In the genomic region with DNA sequence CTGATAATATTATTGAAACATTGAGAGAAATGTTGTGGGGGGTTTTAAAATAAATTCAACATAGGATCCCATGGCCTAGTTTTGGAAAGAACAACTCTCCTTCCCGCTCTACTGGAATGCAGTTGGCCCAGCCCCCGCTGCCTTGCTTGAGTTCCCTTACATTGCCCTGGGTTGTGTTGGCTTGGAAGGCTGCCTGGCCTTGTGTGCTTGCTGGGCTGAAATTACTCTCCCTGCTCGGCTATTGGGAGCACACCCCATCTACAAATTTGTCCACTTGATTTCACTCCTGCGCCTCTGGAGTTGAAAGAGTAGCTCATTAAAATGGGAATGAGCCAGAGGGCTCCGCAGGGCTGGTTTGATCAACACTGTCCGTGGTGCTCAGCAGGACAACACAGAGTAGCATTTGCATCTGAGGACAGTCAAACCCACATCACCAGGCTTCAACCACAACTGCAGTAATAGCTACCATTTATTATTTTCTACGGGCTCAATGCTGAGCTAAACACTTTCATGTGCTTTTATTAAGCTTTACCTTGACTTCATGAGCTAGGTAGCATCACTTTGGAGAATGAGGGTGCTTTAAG, we compare ENCODE assay signal across 19 cellular contexts. TPM values are rescaled to one million over a fixed set of nuclear protein-coding genes. Genes with fewer than 3 reads are reported as not detected.
DNase-seq lines count a peak whose midpoint lies in the region; ATAC-seq, FAIRE-seq and TF ChIP-seq lines count a peak whose summit lies in the region.
"Had no signal": no experiment of that assay in that cellular context is flagged by ENCODE, and none has a peak within 500 bp of the region (broad histone marks: within the 10 kb centered on the region; RNA-seq: fewer than 3 reads in every experiment).

No MANE protein-coding gene starts in this region.

- H3K4me3 Mint-ChIP-seq in effector memory CD8-positive, alpha-beta T cell = no peak overlapping the region
- H3K4me3 Mint-ChIP-seq: activated B cell treated with CpG ODN at 0.5 μM for 24 hours; memory B cell; natural killer cell treated with Interleukin-12 subunit alpha and Interleukin-12 subunit beta and Interleukin-15 and Interleukin-18, amount 100 ng/mL, for 72 hours; T-helper 1 cell treated with Interleukin-12 subunit alpha and Interleukin-12 subunit beta and Interleukin-4 antibody, amounts not matched to agents 30 μg/mL and 1 μg/mL, for 36 hours had no signal

- no peaks in the 10 kb centered on the region for H3K4me1 ChIP-seq in left ventricle myocardium inferior
- H3K4me1 ChIP-seq: esophagus squamous epithelium, right lobe of liver had no signal

- H3K27ac ChIP-seq in caudate nucleus (ENCODE audit: low read depth, low read length) (peak overlapping the region; percentile 36), left ventricle myocardium inferior (replicated peaks) (no peak overlapping the region)
- H3K27ac ChIP-seq: esophagus squamous epithelium, right lobe of liver had no signal

- intact Hi-C loops in left ventricle myocardium inferior (cut with micrococcal nuclease) = no loop called here
- intact Hi-C loops in posterior vena cava (cut with DNase I) = no loop called here

- H3K27me3 Mint-ChIP-seq in effector memory CD8-positive, alpha-beta T cell = no peaks in the 10 kb centered on the region
- H3K27me3 Mint-ChIP-seq: memory B cell had no signal

- ATAC-seq in GM19455 (IDR thresholded peaks at IDR 0.05; ENCODE audit: unreplicated experiment) = no peak
- ATAC-seq in effector memory CD8-positive, alpha-beta T cell (replicated peaks) = no peak
- ATAC-seq: natural killer cell treated with Interleukin-12 subunit alpha and Interleukin-12 subunit beta and Interleukin-15 and Interleukin-18, amount 100 ng/mL, for 72 hours; right lobe of liver had no signal

- H3K36me3 ChIP-seq in left ventricle myocardium inferior (no peaks in the 10 kb centered on the region), MG63 (no peaks in the 10 kb centered on the region)
- H3K36me3 ChIP-seq: esophagus squamous epithelium, right lobe of liver had no signal

- H3K36me3 Mint-ChIP-seq in effector memory CD8-positive, alpha-beta T cell (ENCODE audit: insufficient read depth) = no peaks in the 10 kb centered on the region
- H3K36me3 Mint-ChIP-seq: memory B cell; natural killer cell treated with Interleukin-12 subunit alpha and Interleukin-12 subunit beta and Interleukin-15 and Interleukin-18, amount 100 ng/mL, for 72 hours had no signal

- FAIRE-seq in HTR-8/SVneo (lab: Jason Lieb, UNC) = peak; percentile 58
- FAIRE-seq: GM12891 had no signal

- H3K9me3 ChIP-seq in left ventricle myocardium inferior (replicated peaks) (peaks cover 11% of the 10 kb centered on the region), MG63 (no peaks in the 10 kb centered on the region)
- H3K9me3 ChIP-seq: esophagus squamous epithelium, right lobe of liver had no signal

- peaks cover 6 to 8% of the 10 kb centered on the region in 2 donors for H3K9me3 Mint-ChIP-seq in effector memory CD8-positive, alpha-beta T cell
- H3K9me3 Mint-ChIP-seq: memory B cell had no signal

- DNase-seq in HTR-8/SVneo (ENCODE audit: insufficient read length, low spot score) (no peak), caudate nucleus (lab: John Stamatoyannopoulos, UW) (peak in 22 of 61 donors; percentile 1 to 50 (median 16)), left ventricle myocardium inferior (peak; percentile 33), posterior vena cava (ENCODE audit: low spot score) (peak; percentile 74), HT-29 (ENCODE audit: low spot score) (no peak), MG63 (no peak)
- no peak for DNase-seq in effector memory CD8-positive, alpha-beta T cell
- DNase-seq: activated B cell treated with CpG ODN at 0.5 μM for 24 hours; dermis blood vessel endothelial cell; esophagus squamous epithelium; Kasumi-1; NCI-H1417 treated with DMSO at 0.1 percent for 48 hours; right lobe of liver; stimulated activated CD4-positive, alpha-beta T cell treated with anti-CD3 and anti-CD28 coated beads, Interleukin-2, amount 100 ng/mL, for 24 hours had no signal

- H3K4me3 ChIP-seq in left ventricle myocardium inferior = no peak overlapping the region
- no peak overlapping the region for H3K4me3 ChIP-seq in MG63
- H3K4me3 ChIP-seq: esophagus squamous epithelium, right lobe of liver had no signal

- H3K27me3 ChIP-seq in left ventricle myocardium inferior (ENCODE audit: low read depth) = no peaks in the 10 kb centered on the region
- no peaks in the 10 kb centered on the region for H3K27me3 ChIP-seq in MG63
- H3K27me3 ChIP-seq: esophagus squamous epithelium, right lobe of liver had no signal

- TF ChIP-seq CTCF in left ventricle myocardium inferior (IDR thresholded peaks at IDR 0.05; ENCODE audit: borderline replicate concordance) = no peak

- H3K4me1 Mint-ChIP-seq in effector memory CD8-positive, alpha-beta T cell (ENCODE audit: low read depth in 2 of 2) = no peaks in the 10 kb centered on the region
- H3K4me1 Mint-ChIP-seq: activated B cell treated with CpG ODN at 0.5 μM for 24 hours, memory B cell had no signal

- no peak overlapping the region for H3K27ac Mint-ChIP-seq in effector memory CD8-positive, alpha-beta T cell
- H3K27ac Mint-ChIP-seq: activated B cell treated with CpG ODN at 0.5 μM for 24 hours; memory B cell; natural killer cell treated with Interleukin-12 subunit alpha and Interleukin-12 subunit beta and Interleukin-15 and Interleukin-18, amount 100 ng/mL, for 72 hours; T-helper 1 cell treated with Interleukin-12 subunit alpha and Interleukin-12 subunit beta and Interleukin-4 antibody, amounts not matched to agents 30 μg/mL and 1 μg/mL, for 36 hours had no signal

RNA-seq across cellular contexts. Expression of gene DOK5, which starts 35.2 kb away (rescaled TPM):
- total RNA-seq in left ventricle myocardium inferior (14.3 TPM), posterior vena cava (1 to 10 TPM; 4.4 to 6.1 TPM)
- total RNA-seq in HT-29 (2014; rRNA removed; shearing (Covaris generic)) = not detected in 2 replicates
- 1.9 and 3.3 TPM in 2 replicates for total RNA-seq in MG63 (2014; rRNA removed; shearing (Covaris generic); ENCODE audit: low replicate concordance)
- total RNA-seq: activated B cell treated with CpG ODN at 0.5 μM for 24 hours had no signal

Comparison
In these comparisons a context has a peak if more than half of its experiments do, and no peak if none do; other contexts are left out.
1. DNase-seq: peak in left ventricle myocardium inferior (single experiment) and posterior vena cava (single experiment); none in HTR-8/SVneo (single experiment), HT-29 (single experiment), MG63 (single experiment) and effector memory CD8-positive, alpha-beta T cell (0 of 3).